1 cellular context compared by ENCODE assay signal in genomic region chr11:47454251-47454650, GRCh38.
TF ChIP-seq lines count a peak whose summit lies in the region.

No MANE protein-coding gene starts in this region.

TF ChIP-seq in IMR-90, 13 proteins besides CTCF, POLR2A, EP300 and RAD21:
- TF ChIP-seq CEBPB (IDR thresholded peaks at IDR 0.05; ENCODE audit: low read depth, low read length) (peak; percentile 71; the same call in 1 of the 2 replicates), SMC3 (IDR thresholded peaks at IDR 0.05; ENCODE audit: low read depth, low read length) (peak; percentile 68)
